Comparison of ENCODE assay signal across 9 cellular contexts in genomic region chr5:172188893-172189692, GRCh38. TPM values are rescaled to one million over a fixed set of nuclear protein-coding genes. Genes with fewer than 3 reads are reported as not detected.
DNase-seq lines count a peak whose midpoint lies in the region; ATAC-seq and TF ChIP-seq lines count a peak whose summit lies in the region.
"Had no signal": no experiment of that assay in that cellular context is flagged by ENCODE, and none has a peak within 500 bp of the region (broad histone marks: within the 10 kb centered on the region; RNA-seq: fewer than 3 reads in every experiment).

No MANE protein-coding gene starts in this region.

- H3K27ac ChIP-seq in PC-3 (ENCODE audit: low read length) (no peak overlapping the region), esophagus squamous epithelium (peak overlapping the region in 2 of 4 donors; percentile 89 to 92), rectal smooth muscle tissue (ENCODE audit: low read depth, low read length) (no peak overlapping the region)

- POLR2A ChIA-PET in PC-3 (lab: Charles Lee; ENCODE audit: unreplicated experiment), result no interaction called here

- WGBS in esophagus squamous epithelium, 2 donors, result 30 to 52% methylated on average over 20 to 26 of the region's 30 CpGs

- H3K4me3 ChIP-seq in GM06990 (replicated peaks; ENCODE audit: low read depth, low read length), result peak overlapping the region; percentile 86
- H3K4me3 ChIP-seq in PC-3 (ENCODE audit: low read length), result peak overlapping the region; percentile 98
- peak overlapping the region; percentile 48 to 87 (median 72) for H3K4me3 ChIP-seq in esophagus squamous epithelium
- H3K4me3 ChIP-seq in rectal smooth muscle tissue (ENCODE audit: low read length), result peak overlapping the region; percentile 81

- no peaks in the 10 kb centered on the region for H3K9me2 ChIP-seq in PC-3 (replicated peaks; ENCODE audit: low read length)

- peak overlapping the region; percentile 99; the same call in 1 of the 2 replicates for H2AFZ ChIP-seq in PC-3 (ENCODE audit: low read length)

- DNase-seq in GM06990 (ENCODE audit: extremely low read depth, insufficient read length) (no peak), PC-3 (no peak), esophagus squamous epithelium (lab: John Stamatoyannopoulos, UW) (no peak), SKM-1 treated with dmso at 0.1 percent for 144 hours (lab: John Stamatoyannopoulos, UW; ENCODE audit: unreplicated experiment) (no peak), omental fat pad (ENCODE audit: low spot score) (no peak)

- no peak for TF ChIP-seq POLR2A in esophagus squamous epithelium (IDR thresholded peaks at IDR 0.05)

- H3K9me3 ChIP-seq in PC-3 (ENCODE audit: low read length) (no peaks in the 10 kb centered on the region), esophagus squamous epithelium (no peaks in the 10 kb centered on the region)

- peak overlapping the region; percentile 87 for H3K4me2 ChIP-seq in PC-3 (ENCODE audit: low read length)

- H3K9ac ChIP-seq in PC-3 (ENCODE audit: low read length) (peak overlapping the region; percentile 84; the same call in 1 of the 2 replicates), rectal smooth muscle tissue (ENCODE audit: low read length) (no peak overlapping the region)

- H3K4me1 ChIP-seq in PC-3 (ENCODE audit: insufficient read depth, low read length) (peaks cover 20% of the 10 kb centered on the region), esophagus squamous epithelium (peaks cover 22 to 48% (median 22%) of the 10 kb centered on the region in 3 donors), rectal smooth muscle tissue (ENCODE audit: control insufficient read depth, insufficient read depth, low read length) (peaks cover 3% of the 10 kb centered on the region)

- H3K36me3 ChIP-seq in GM06990 (ENCODE audit: control insufficient read depth, insufficient read depth, low read length), result peaks cover 2% of the 10 kb centered on the region
- H3K36me3 ChIP-seq in PC-3 (ENCODE audit: low read depth, low read length), result no peaks in the 10 kb centered on the region
- H3K36me3 ChIP-seq in esophagus squamous epithelium, result no peaks in the 10 kb centered on the region
- H3K36me3 ChIP-seq in rectal smooth muscle tissue (ENCODE audit: control insufficient read depth, insufficient read depth, low read length), result no peaks in the 10 kb centered on the region

- CTCF ChIA-PET in PC-3 (lab: Charles Lee), result interaction anchor here (0.9 to 2.4 kb wide), 4 partner anchors 27 to 105 kb away, joined by 3 to 12 read pairs (median 4); no protein-coding TSS in a partner anchor

- ATAC-seq in PC-3 (no peak), GM18909 (IDR thresholded peaks at IDR 0.05; ENCODE audit: poor library complexity, unreplicated experiment) (no peak), omental fat pad (ENCODE audit: low FRiP score) (no peak), GM18907 (IDR thresholded peaks at IDR 0.05; ENCODE audit: unreplicated experiment) (no peak)

- no peaks in the 10 kb centered on the region for H3K27me3 ChIP-seq in GM06990 (replicated peaks; ENCODE audit: control insufficient read depth, insufficient read depth, low read length)
- H3K27me3 ChIP-seq in PC-3 (ENCODE audit: low read length), result no peaks in the 10 kb centered on the region
- peaks cover 0 to 16% (median 0%) of the 10 kb centered on the region in 4 donors for H3K27me3 ChIP-seq in esophagus squamous epithelium
- no peaks in the 10 kb centered on the region for H3K27me3 ChIP-seq in rectal smooth muscle tissue (ENCODE audit: control insufficient read depth, insufficient read depth, low read length)

- no peaks in the 10 kb centered on the region for H3F3A ChIP-seq in PC-3 (ENCODE audit: low read length, unreplicated experiment)

- intact Hi-C loops in PC-3 (cut with micrococcal nuclease), result loop anchor here (1.0 to 10.0 kb wide), 5 partner anchors 82 to 274 kb away; partner anchors contain the start of genes FBXW11 and UBTD2
- intact Hi-C loops in esophagus squamous epithelium (cut with DNase I), result loop anchor here (5.0 kb wide), 1 partner anchor 82 kb away; no protein-coding TSS in a partner anchor

- no TSS peak for BruUV-seq in PC-3 (replicated peaks; lab: Mats Ljungman, UMichigan)

- H3K79me2 ChIP-seq in PC-3 (ENCODE audit: low read length), result peaks cover 36% of the 10 kb centered on the region

- no peak for TF ChIP-seq CTCF in GM06990 (IDR thresholded peaks at IDR 0.05; ENCODE audit: insufficient read depth, low read length, poor library complexity, severe bottlenecking)
- TF ChIP-seq CTCF in PC-3 (conservative IDR thresholded peaks at IDR 0.05; ENCODE audit: low read depth, low read length), result 0 out of 2 replicates have a peak, but pooled peaks have one; percentile 4
- TF ChIP-seq CTCF in esophagus squamous epithelium (IDR thresholded peaks at IDR 0.05), result no peak
- TF ChIP-seq CTCF in omental fat pad (IDR thresholded peaks at IDR 0.05), result no peak

- H4K20me1 ChIP-seq in PC-3 (ENCODE audit: low read length), result no peaks in the 10 kb centered on the region

RNA-seq across cellular contexts. Expression of gene STK10, which starts 1.1 kb away (rescaled TPM):
- 25.7 and 30.1 TPM in 2 replicates for total RNA-seq in PC-3 (2014; rRNA removed)
- total RNA-seq in esophagus squamous epithelium, result 10 to 100 TPM in 1 of 4 donors, 1 to 10 TPM in 3; 5.4 to 15.6 (median 8.9) TPM
- total RNA-seq in omental fat pad, result 100 to 1,000 TPM in 1 of 4 donors, 10 to 100 TPM in 3; 26.4 to 110 (median 52.4) TPM

RNA-seq across cellular contexts. Expression of gene EFCAB9, which starts 4.9 kb away (rescaled TPM):
- total RNA-seq in PC-3 (2014; rRNA removed), result not detected in 2 replicates
- total RNA-seq in esophagus squamous epithelium, result not detected
- not detected for total RNA-seq in omental fat pad
- total RNA-seq: activated naive CD4-positive, alpha-beta T cell treated with anti-CD3 and anti-CD28 coated beads, Interleukin-2, amount 50 U/mL, for 72 hours had no signal
